ENCODE assay signal across 11 cellular contexts in the genomic region with DNA sequence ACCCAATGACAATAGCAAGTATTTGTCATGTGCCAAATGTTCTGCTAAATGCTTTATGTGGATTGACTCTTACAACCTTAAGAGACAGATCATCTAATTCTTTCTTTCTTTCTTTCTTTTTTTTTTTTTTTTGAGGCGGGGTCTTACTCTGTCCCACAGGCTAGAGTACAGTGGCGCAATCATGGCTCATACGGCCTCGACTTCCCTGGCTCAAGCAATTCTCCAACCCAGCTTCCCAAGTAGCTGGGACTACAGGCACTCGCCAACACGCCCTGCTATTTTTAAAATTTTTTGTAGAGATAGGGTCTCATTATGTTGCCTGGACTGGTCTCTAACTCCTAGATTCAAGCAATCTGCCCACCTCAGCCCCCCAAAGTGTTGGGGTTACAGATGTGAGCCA. TPM values are rescaled to one million over a fixed set of nuclear protein-coding genes. Genes with fewer than 3 reads are reported as not detected.
DNase-seq lines count a peak whose midpoint lies in the region; ATAC-seq and TF ChIP-seq lines count a peak whose summit lies in the region.
"Had no signal": no experiment of that assay in that cellular context is flagged by ENCODE, and none has a peak within 500 bp of the region (broad histone marks: within the 10 kb centered on the region; RNA-seq: fewer than 3 reads in every experiment).

No MANE protein-coding gene starts in this region.

- no peaks in the 10 kb centered on the region for H3K9me2 ChIP-seq in DOHH2 (replicated peaks; ENCODE audit: control insufficient read depth, low read length)

- H2BK15ac ChIP-seq in neuronal stem cell (ENCODE audit: low read length), result no peak overlapping the region

- peaks cover 22% of the 10 kb centered on the region for H3K27me3 ChIP-seq in DOHH2 (ENCODE audit: control insufficient read depth, low read length)
- peaks cover 6% of the 10 kb centered on the region for H3K27me3 ChIP-seq in OCI-LY3 (ENCODE audit: low read depth, low read length)
- H3K27me3 ChIP-seq in neuronal stem cell (ENCODE audit: control insufficient read depth in 3 of 3, insufficient read depth in 3 of 3, low read depth in 1 of 3, low read length in 3 of 3), result peaks cover 0 to 52% (median 13%) of the 10 kb centered on the region in 3 experiments

- H3K27ac Mint-ChIP-seq in effector memory CD8-positive, alpha-beta T cell, result peak overlapping the region in 1 of 2 donors; percentile 94

- H2AFZ ChIP-seq in OCI-LY3 (ENCODE audit: low read depth, low read length) (peak overlapping the region; percentile 81; the same call in 1 of the 2 replicates), neuronal stem cell (ENCODE audit: low read length) (peak overlapping the region; percentile 93)

- no peak overlapping the region for H3K4ac ChIP-seq in neuronal stem cell (ENCODE audit: low read length)

- no peak overlapping the region for H2BK12ac ChIP-seq in neuronal stem cell (ENCODE audit: low read length)

- no peak overlapping the region for H2BK120ac ChIP-seq in neuronal stem cell (ENCODE audit: low read depth, low read length)

- H3K9me3 ChIP-seq in DOHH2 (ENCODE audit: control insufficient read depth, insufficient read depth, low read length) (no peaks in the 10 kb centered on the region), OCI-LY3 (ENCODE audit: insufficient read depth, low read length) (no peaks in the 10 kb centered on the region), neuronal stem cell (replicated peaks in 1 of 2; ENCODE audit: control insufficient read depth in 2 of 2, insufficient read depth in 1 of 2, low read depth in 1 of 2, low read length in 2 of 2) (no peaks in the 10 kb centered on the region)

- TF ChIP-seq CTCF in DOHH2 (IDR thresholded peaks at IDR 0.05; ENCODE audit: low read depth, low read length, poor library complexity, severe bottlenecking) (no peak), OCI-LY3 (IDR thresholded peaks at IDR 0.05; ENCODE audit: low read depth, low read length) (no peak)

- H3K23ac ChIP-seq in neuronal stem cell (ENCODE audit: low read depth, low read length, poor library complexity), result no peak overlapping the region

- H3K4me1 ChIP-seq in DOHH2 (ENCODE audit: control insufficient read depth, low read length) (peaks cover 24% of the 10 kb centered on the region), OCI-LY3 (ENCODE audit: low read length) (peaks cover 24% of the 10 kb centered on the region), neuronal stem cell (ENCODE audit: control insufficient read depth in 2 of 2, insufficient read depth in 1 of 2, low read depth in 1 of 2, low read length in 2 of 2) (peaks cover 3 to 4% of the 10 kb centered on the region in 2 donors)

- no peak overlapping the region for H4K91ac ChIP-seq in neuronal stem cell (ENCODE audit: low read depth, low read length, poor library complexity)

- H3K79me2 ChIP-seq in DOHH2 (ENCODE audit: control insufficient read depth, low read length), result no peaks in the 10 kb centered on the region
- H3K79me2 ChIP-seq in OCI-LY3 (ENCODE audit: low read length), result no peaks in the 10 kb centered on the region

- H3K79me1 ChIP-seq in neuronal stem cell (ENCODE audit: low read depth, low read length), result no peaks in the 10 kb centered on the region

- H3F3A ChIP-seq in DOHH2 (ENCODE audit: control insufficient read depth, insufficient read depth), result peaks cover 4% of the 10 kb centered on the region; the same call in 1 of the 2 replicates

- H4K20me1 ChIP-seq in DOHH2 (ENCODE audit: control insufficient read depth, insufficient read depth, low read depth, low read length) (no peaks in the 10 kb centered on the region), OCI-LY3 (ENCODE audit: insufficient read depth, low read length) (no peaks in the 10 kb centered on the region)

- peak overlapping the region; percentile 34 to 83 for H3K4me3 Mint-ChIP-seq in effector memory CD8-positive, alpha-beta T cell

- H3K36me3 Mint-ChIP-seq in effector memory CD8-positive, alpha-beta T cell (ENCODE audit: insufficient read depth), result peaks cover 6% of the 10 kb centered on the region

- no peak overlapping the region for H3K18ac ChIP-seq in neuronal stem cell (ENCODE audit: low read length)

- H3K27me3 Mint-ChIP-seq in effector memory CD8-positive, alpha-beta T cell, result no peaks in the 10 kb centered on the region

- H3K4me2 ChIP-seq in DOHH2 (ENCODE audit: low read length), result peak overlapping the region; percentile 98
- peak overlapping the region; percentile 94 for H3K4me2 ChIP-seq in OCI-LY3 (ENCODE audit: low read length)
- no peak overlapping the region for H3K4me2 ChIP-seq in neuronal stem cell (ENCODE audit: insufficient read depth, low read length, poor library complexity, severe bottlenecking)

- no peak overlapping the region for H4K8ac ChIP-seq in neuronal stem cell (ENCODE audit: low read depth, low read length)

- H2BK5ac ChIP-seq in neuronal stem cell (ENCODE audit: low read length), result no peak overlapping the region

- H3K4me3 ChIP-seq in DOHH2 (ENCODE audit: low read length) (peak overlapping the region; percentile 89), OCI-LY3 (ENCODE audit: low read length) (peak overlapping the region; percentile 94), neuronal stem cell (ENCODE audit: low read length in 2 of 2) (no peak overlapping the region)

- no peak for ATAC-seq in effector memory CD8-positive, alpha-beta T cell (replicated peaks)
- no peak for ATAC-seq in HG02588 (IDR thresholded peaks at IDR 0.05; ENCODE audit: unreplicated experiment)
- no peak for ATAC-seq in HG03521 (IDR thresholded peaks at IDR 0.05; ENCODE audit: unreplicated experiment)

- no peak for DNase-seq in effector memory CD8-positive, alpha-beta T cell
- no peak for DNase-seq in neuronal stem cell (ENCODE audit: low spot score)
- no peak for DNase-seq in CD1c-positive myeloid dendritic cell (ENCODE audit: extremely low spot score)
- no peak for DNase-seq in stimulated activated CD4-positive, alpha-beta T cell treated with anti-CD3 and anti-CD28 coated beads, Interleukin-4, amount 100 ng/mL, for 4 hours

- H3K4me1 Mint-ChIP-seq in effector memory CD8-positive, alpha-beta T cell (ENCODE audit: low read depth in 2 of 2), result peaks cover 8 to 11% of the 10 kb centered on the region in 2 donors

- H3K9ac ChIP-seq in OCI-LY3 (ENCODE audit: low read length) (0 out of 2 replicates have a peak overlapping the region, but pooled peaks have one; percentile 21), neuronal stem cell (ENCODE audit: low read depth, low read length, poor library complexity) (no peak overlapping the region)

- H3K36me3 ChIP-seq in DOHH2 (ENCODE audit: control insufficient read depth, low read length) (no peaks in the 10 kb centered on the region), OCI-LY3 (replicated peaks; ENCODE audit: low read depth, low read length) (no peaks in the 10 kb centered on the region), neuronal stem cell (replicated peaks in 1 of 2; ENCODE audit: control insufficient read depth in 2 of 2, insufficient read depth in 2 of 2, low read length in 2 of 2) (no peaks in the 10 kb centered on the region)

- no peak overlapping the region for H2AK5ac ChIP-seq in neuronal stem cell (ENCODE audit: low read depth, low read length)

- H3K27ac ChIP-seq in DOHH2 (ENCODE audit: low read depth, low read length) (no peak overlapping the region), OCI-LY3 (ENCODE audit: low read length) (no peak overlapping the region), neuronal stem cell (replicated peaks; ENCODE audit: low read length) (no peak overlapping the region)
- H3K27ac ChIP-seq: SK-N-MC had no signal

- WGBS in neuronal stem cell (ENCODE audit: extremely low coverage in 2 of 2, insufficient read length in 2 of 2, insufficient replicate concordance in 1 of 2), 2 donors, result no CpG with 5 or more reads among the region's 6 CpGs

- no peaks in the 10 kb centered on the region for H3K9me3 Mint-ChIP-seq in effector memory CD8-positive, alpha-beta T cell
- H3K9me3 Mint-ChIP-seq: CD8-positive, alpha-beta memory T cell; endodermal cell had no signal

- H3K14ac ChIP-seq in neuronal stem cell (ENCODE audit: low read length), result no peak overlapping the region

RNA-seq across cellular contexts. Expression of a gene that starts 21.4 kb away (rescaled TPM):
- polyA plus RNA-seq in neuronal stem cell (2013, experiment 1 of 2), result not detected
- polyA plus RNA-seq in neuronal stem cell (2013, experiment 2 of 2), result not detected
- polyA plus RNA-seq: CD8-positive, alpha-beta memory T cell had no signal

RNA-seq across cellular contexts. Expression of a gene that starts 41.5 kb away (rescaled TPM):
- 38.2 TPM for polyA plus RNA-seq in neuronal stem cell (2013, experiment 1 of 2)
- 38.1 TPM for polyA plus RNA-seq in neuronal stem cell (2013, experiment 2 of 2)

RNA-seq across cellular contexts. Expression of a gene that starts 41.6 kb away (rescaled TPM):
- 4.6 TPM for polyA plus RNA-seq in neuronal stem cell (2013, experiment 1 of 2)
- 4.1 TPM for polyA plus RNA-seq in neuronal stem cell (2013, experiment 2 of 2)

Comparison
In these comparisons a context has a peak if more than half of its experiments do, and no peak if none do; other contexts are left out.
1. H3K4me3 ChIP-seq: peak in DOHH2 (single experiment) and OCI-LY3 (single experiment); none in neuronal stem cell (0 of 2).